In the genomic region with DNA sequence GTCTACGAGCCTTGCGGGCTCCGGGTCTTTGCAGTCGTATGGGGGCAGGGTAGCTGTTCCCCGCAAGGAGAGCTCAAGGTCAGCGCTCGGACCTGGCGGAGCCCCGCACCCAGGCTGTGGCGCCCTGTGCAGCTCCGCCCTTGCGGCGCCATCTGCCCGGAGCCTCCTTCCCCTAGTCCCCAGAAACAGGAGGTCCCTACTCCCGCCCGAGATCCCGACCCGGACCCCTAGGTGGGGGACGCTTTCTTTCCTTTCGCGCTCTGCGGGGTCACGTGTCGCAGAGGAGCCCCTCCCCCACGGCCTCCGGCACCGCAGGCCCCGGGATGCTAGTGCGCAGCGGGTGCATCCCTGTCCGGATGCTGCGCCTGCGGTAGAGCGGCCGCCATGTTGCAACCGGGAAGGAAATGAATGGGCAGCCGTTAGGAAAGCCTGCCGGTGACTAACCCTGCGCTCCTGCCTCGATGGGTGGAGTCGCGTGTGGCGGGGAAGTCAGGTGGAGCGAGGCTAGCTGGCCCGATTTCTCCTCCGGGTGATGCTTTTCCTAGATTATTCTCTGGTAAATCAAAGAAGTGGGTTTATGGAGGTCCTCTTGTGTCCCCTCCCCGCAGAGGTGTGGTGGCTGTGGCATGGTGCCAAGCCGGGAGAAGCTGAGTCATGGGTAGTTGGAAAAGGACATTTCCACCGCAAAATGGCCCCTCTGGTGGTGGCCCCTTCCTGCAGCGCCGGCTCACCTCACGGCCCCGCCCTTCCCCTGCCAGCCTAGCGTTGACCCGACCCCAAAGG, we compare ENCODE assay signal across 8 cellular contexts. TPM values are rescaled to one million over a fixed set of nuclear protein-coding genes. Genes with fewer than 3 reads are reported as not detected.
DNase-seq lines count a peak whose midpoint lies in the region; ATAC-seq and TF ChIP-seq lines count a peak whose summit lies in the region.

No MANE protein-coding gene starts in this region.

- H3F3A ChIP-seq in GM23248 (ENCODE audit: insufficient read depth): peaks cover 70% of the 10 kb centered on the region
- H3F3A ChIP-seq in smooth muscle cell (ENCODE audit: low read depth): peaks cover 70% of the 10 kb centered on the region

- H3K27me3 Mint-ChIP-seq in immature natural killer cell (ENCODE audit: low read depth in 3 of 3): peaks cover 22 to 34% (median 23%) of the 10 kb centered on the region in 3 donors

- peak overlapping the region; percentile 96 for H3K9ac ChIP-seq in GM23248
- H3K9ac ChIP-seq in smooth muscle cell (ENCODE audit: low read depth): peak overlapping the region; percentile 90

- H2AFZ ChIP-seq in GM23248: no peak overlapping the region
- H2AFZ ChIP-seq in smooth muscle cell (ENCODE audit: low read depth): no peak overlapping the region

- H3K79me2 ChIP-seq in GM23248 (ENCODE audit: insufficient read depth): peaks cover 47% of the 10 kb centered on the region
- peaks cover 30% of the 10 kb centered on the region for H3K79me2 ChIP-seq in smooth muscle cell (ENCODE audit: low read depth)

- H3K36me3 Mint-ChIP-seq in immature natural killer cell: peaks cover 9 to 37% (median 16%) of the 10 kb centered on the region in 3 donors

- no peaks in the 10 kb centered on the region for H3K27me3 ChIP-seq in GM23248 (replicated peaks; ENCODE audit: insufficient read depth)
- H3K27me3 ChIP-seq in breast epithelium: no peaks in the 10 kb centered on the region
- no peaks in the 10 kb centered on the region for H3K27me3 ChIP-seq in smooth muscle cell (ENCODE audit: low read depth)

- H3K9me2 ChIP-seq in GM23248 (ENCODE audit: insufficient read depth): no peaks in the 10 kb centered on the region

- H3K4me1 Mint-ChIP-seq in immature natural killer cell: peaks cover 51 to 57% of the 10 kb centered on the region in 2 donors

- H3K36me3 ChIP-seq in GM23248 (ENCODE audit: low read depth) (peaks cover 37% of the 10 kb centered on the region), breast epithelium (no peaks in the 10 kb centered on the region), smooth muscle cell (ENCODE audit: low read depth) (no peaks in the 10 kb centered on the region)

- H3K27ac ChIP-seq in GM23248: peak overlapping the region; percentile 96
- H3K27ac ChIP-seq in VCaP: peak overlapping the region; percentile 98
- H3K27ac ChIP-seq in breast epithelium: peak overlapping the region; percentile 94 to 98
- peak overlapping the region; percentile 96 for H3K27ac ChIP-seq in smooth muscle cell (ENCODE audit: low read depth)

- peak; percentile 29 for DNase-seq in COLO829 (ENCODE audit: low spot score)
- DNase-seq in GM23248: peak; percentile 94
- DNase-seq in NCI-H1105 treated with DMSO at 0.1 percent for 48 hours (lab: John Stamatoyannopoulos, UW): peak; percentile 60
- DNase-seq in breast epithelium (ENCODE audit: low spot score in 2 of 2): peak; percentile 63 to 80
- DNase-seq in immature natural killer cell: peak; percentile 68 to 72 (median 70)
- DNase-seq in smooth muscle cell (lab: John Stamatoyannopoulos, UW; ENCODE audit: unreplicated experiment): peak; percentile 69

- in situ Hi-C loops in GM23248 (cut with MboI): no loop called here

- WGBS in GM23248 (ENCODE audit: low coverage in 1 of 2, low lambda C conversion rate in 2 of 2, missing lambda C conversion rate in 2 of 2), 2 experiments: 0 to 1% methylated on average over 41 to 47 of the region's 55 CpGs
- WGBS in smooth muscle cell (ENCODE audit: low lambda C conversion rate): 1% methylated on average over 54 of the region's 55 CpGs

- H3K9me3 ChIP-seq in GM23248 (ENCODE audit: low read depth) (no peaks in the 10 kb centered on the region), breast epithelium (no peaks in the 10 kb centered on the region), smooth muscle cell (replicated peaks; ENCODE audit: low read depth) (no peaks in the 10 kb centered on the region)

- intact Hi-C loops in breast epithelium (cut with DNase I; ENCODE audit: low total_unique reads): loop anchor here (1.0 to 10.0 kb wide), 2 partner anchors 110 to 196 kb away; no protein-coding TSS in a partner anchor

- H3K4me3 ChIP-seq in GM23248 (peak overlapping the region; percentile 96), breast epithelium (peak overlapping the region; percentile 82 to 97 (median 88)), smooth muscle cell (peak overlapping the region; percentile 93)

- peaks cover 13% of the 10 kb centered on the region for H4K20me1 ChIP-seq in GM23248 (ENCODE audit: insufficient read depth)
- peaks cover 58% of the 10 kb centered on the region for H4K20me1 ChIP-seq in smooth muscle cell (ENCODE audit: low read depth)

- no peak for ATAC-seq in HG03095 (IDR thresholded peaks at IDR 0.05; ENCODE audit: unreplicated experiment)

- peak overlapping the region; percentile 95 for H3K4me2 ChIP-seq in GM23248 (ENCODE audit: unreplicated experiment)
- H3K4me2 ChIP-seq in smooth muscle cell: peak overlapping the region; percentile 91

- H3K27ac Mint-ChIP-seq in immature natural killer cell: peak overlapping the region; percentile 88 to 99 (median 98)

- no peaks in the 10 kb centered on the region for H3K9me3 Mint-ChIP-seq in immature natural killer cell

- TF ChIP-seq POLR2A in breast epithelium (IDR thresholded peaks at IDR 0.05): no peak

- H3K4me1 ChIP-seq in GM23248 (ENCODE audit: insufficient read depth) (peaks cover 34% of the 10 kb centered on the region), breast epithelium (peaks cover 6 to 24% of the 10 kb centered on the region in 2 donors), smooth muscle cell (ENCODE audit: low read depth) (peaks cover 26% of the 10 kb centered on the region)

- peak overlapping the region; percentile 87 to 97 (median 96) for H3K4me3 Mint-ChIP-seq in immature natural killer cell

- no peak for TF ChIP-seq CTCF in VCaP (conservative IDR thresholded peaks at IDR 0.05)
- peak in 1 of 3 donors; percentile 14 for TF ChIP-seq CTCF in breast epithelium (IDR thresholded peaks at IDR 0.05)
- no peak for TF ChIP-seq CTCF in smooth muscle cell (IDR thresholded peaks at IDR 0.05; ENCODE audit: borderline replicate concordance, insufficient read depth, poor library complexity, severe bottlenecking)

RNA-seq across cellular contexts. Expression of gene GAPDH, which starts 0.8 kb away (rescaled TPM):
- 6,196 and 7,726 TPM in 2 replicates for total RNA-seq in GM23248 (2014; rRNA removed; shearing (Covaris generic))
- polyA plus RNA-seq in GM23248 (2016; fragmentation: Nextera tagmentation; extraction: Ambion mirVana) (7,868 and 8,138 TPM in 2 replicates), immature natural killer cell (1,000 to 10,000 TPM; 1,615 to 2,185 (median 1,854) TPM), smooth muscle cell (9,934 and 11,119 TPM in 2 replicates)
- total RNA-seq in breast epithelium (1,000 to 10,000 TPM; 1,134 to 1,818 (median 1,628) TPM), smooth muscle cell (5,015 and 5,158 TPM in 2 replicates)

RNA-seq across cellular contexts. Expression of gene IFFO1, which starts 20.7 kb away (rescaled TPM):
- 18.0 and 19.7 TPM in 2 replicates for total RNA-seq in GM23248 (2014; rRNA removed; shearing (Covaris generic))
- polyA plus RNA-seq in GM23248 (2016; fragmentation: Nextera tagmentation; extraction: Ambion mirVana) (14.5 and 19.2 TPM in 2 replicates), immature natural killer cell (10 to 100 TPM in 1 of 3 donors, 1 to 10 TPM in 2; 1.9 to 13.0 (median 3.1) TPM), smooth muscle cell (13.3 and 19.1 TPM in 2 replicates)
- total RNA-seq in breast epithelium (10 to 100 TPM in 2 of 3 donors, 1 to 10 TPM in 1; 7.2 to 22.4 (median 15.7) TPM), smooth muscle cell (4.2 and 5.2 TPM in 2 replicates)

RNA-seq across cellular contexts. Expression of gene NOP2, which starts 33.0 kb away (rescaled TPM):
- total RNA-seq in GM23248 (2014; rRNA removed; shearing (Covaris generic)): 44.3 TPM in 2 replicates
- polyA plus RNA-seq in GM23248 (2016; fragmentation: Nextera tagmentation; extraction: Ambion mirVana): 27.0 and 31.8 TPM in 2 replicates
- 10 to 100 TPM; 30.6 to 37.6 (median 31.5) TPM for total RNA-seq in breast epithelium
- 10 to 100 TPM; 11.3 to 30.8 (median 18.0) TPM for polyA plus RNA-seq in immature natural killer cell
- 29.7 and 41.9 TPM in 2 replicates for total RNA-seq in smooth muscle cell
- polyA plus RNA-seq in smooth muscle cell: 23.6 and 30.4 TPM in 2 replicates

RNA-seq across cellular contexts. Expression of gene NCAPD2, which starts 41.2 kb away (rescaled TPM):
- total RNA-seq in GM23248 (2014; rRNA removed; shearing (Covaris generic)): 26.3 and 46.8 TPM in 2 replicates
- polyA plus RNA-seq in GM23248 (2016; fragmentation: Nextera tagmentation; extraction: Ambion mirVana) (15.5 and 17.6 TPM in 2 replicates), immature natural killer cell (10 to 100 TPM; 23.3 to 50.5 (median 24.0) TPM), smooth muscle cell (17.6 and 21.5 TPM in 2 replicates)
- total RNA-seq in breast epithelium (10 to 100 TPM; 21.6 to 66.7 (median 53.9) TPM), smooth muscle cell (22.7 and 78.9 TPM in 2 replicates)

RNA-seq across cellular contexts. Expression of gene MRPL51, which starts 42.0 kb away (rescaled TPM):
- 29.8 and 68.3 TPM in 2 replicates for total RNA-seq in GM23248 (2014; rRNA removed; shearing (Covaris generic))
- polyA plus RNA-seq in GM23248 (2016; fragmentation: Nextera tagmentation; extraction: Ambion mirVana): 286 and 301 TPM in 2 replicates
- total RNA-seq in breast epithelium: 10 to 100 TPM; 58.5 to 72.1 (median 62.4) TPM
- polyA plus RNA-seq in immature natural killer cell: 100 to 1,000 TPM; 240 to 280 (median 248) TPM
- total RNA-seq in smooth muscle cell: 122 and 126 TPM in 2 replicates
- 364 and 377 TPM in 2 replicates for polyA plus RNA-seq in smooth muscle cell

Comparison
In these comparisons a context has a peak if more than half of its experiments do, and no peak if none do; other contexts are left out.
1. DNase-seq: peak in every context shown above with its lines; median percentile 94 in GM23248; 72 in breast epithelium; 70 in immature natural killer cell; 69 in smooth muscle cell; 60 in NCI-H1105 treated with DMSO at 0.1 percent for 48 hours; 29 in COLO829.